In the genomic region with DNA sequence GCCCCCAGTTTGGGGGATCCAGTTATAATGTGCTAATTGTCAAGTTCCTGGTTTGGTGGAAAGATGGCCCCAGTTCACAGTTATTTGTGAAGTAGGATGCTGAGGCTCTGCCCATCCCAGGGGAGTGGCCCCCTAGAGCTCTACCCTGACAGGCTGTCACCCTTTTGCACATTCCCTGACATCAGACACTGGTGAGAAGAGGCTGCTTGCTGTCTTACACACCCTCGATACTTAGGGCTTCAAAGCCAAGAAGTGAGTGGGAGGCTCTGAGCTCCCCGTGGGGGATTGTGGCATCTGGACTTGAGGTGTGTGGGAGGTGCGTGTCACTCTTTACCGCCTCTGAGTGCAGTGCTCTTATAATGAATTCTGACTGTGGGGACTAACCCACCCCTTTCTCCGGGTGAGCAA, we compare ENCODE assay signal across 1 cellular context.
TF ChIP-seq lines count a peak whose summit lies in the region.

No MANE protein-coding gene starts in this region.

TF ChIP-seq in HepG2, 621 proteins besides CTCF, POLR2A, EP300 and RAD21 (continued from another document):
- TF ChIP-seq, protein P1, sequence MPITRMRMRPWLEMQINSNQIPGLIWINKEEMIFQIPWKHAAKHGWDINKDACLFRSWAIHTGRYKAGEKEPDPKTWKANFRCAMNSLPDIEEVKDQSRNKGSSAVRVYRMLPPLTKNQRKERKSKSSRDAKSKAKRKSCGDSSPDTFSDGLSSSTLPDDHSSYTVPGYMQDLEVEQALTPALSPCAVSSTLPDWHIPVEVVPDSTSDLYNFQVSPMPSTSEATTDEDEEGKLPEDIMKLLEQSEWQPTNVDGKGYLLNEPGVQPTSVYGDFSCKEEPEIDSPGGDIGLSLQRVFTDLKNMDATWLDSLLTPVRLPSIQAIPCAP (CRISPR knock-in tag; IDR thresholded peaks at IDR 0.05; ENCODE audit: low read depth): no peak
- no peak for TF ChIP-seq TEAD3 (CRISPR knock-in tag; optimal IDR thresholded peaks at IDR 0.05; ENCODE audit: borderline replicate concordance)
